In genomic region chr19:52689804-52690394, GRCh38 we compare ENCODE assay signal across 1 cellular context.
TF ChIP-seq lines count a peak whose summit lies in the region.

No MANE protein-coding gene starts in this region.

TF ChIP-seq in K562, 482 proteins besides CTCF, POLR2A, EP300 and RAD21 (continued from another document and continues in another):
- TF ChIP-seq PKNOX1 (IDR thresholded peaks at IDR 0.05) (peak; percentile 54; the same call in 1 of the 2 replicates), MXI1 (IDR thresholded peaks at IDR 0.05; ENCODE audit: low read depth, low read length) (no peak), ZBED1 (IDR thresholded peaks at IDR 0.05) (0 out of 2 replicates have a peak, but pooled peaks have one; percentile 27), RBM14 (IDR thresholded peaks at IDR 0.05; ENCODE audit: borderline replicate concordance, insufficient read depth, low read depth, low read length) (no peak), GATAD2B (IDR thresholded peaks at IDR 0.05; ENCODE audit: borderline replicate concordance) (no peak), FOXK2 (conservative IDR thresholded peaks at IDR 0.05 in 1 of 2, IDR thresholded peaks at IDR 0.05 in 1 of 2; ENCODE audit: low read depth in 2 of 2) (0 out of 4 replicates have a peak, but pooled peaks of 1 of the 2 experiments have one; percentile 19), FOXA1 (IDR thresholded peaks at IDR 0.05; ENCODE audit: borderline replicate concordance) (no peak), SMARCA5 (IDR thresholded peaks at IDR 0.05) (no peak), E2F6 (IDR thresholded peaks at IDR 0.05; ENCODE audit: borderline replicate concordance in 1 of 2, extremely low read depth in 1 of 2, insufficient read depth in 1 of 2, insufficient read length in 1 of 2, low read depth in 1 of 2, low read length in 1 of 2, poor library complexity in 1 of 2, severe bottlenecking in 1 of 2) (peak; percentile 22 to 82), SMARCA4 (IDR thresholded peaks at IDR 0.05) (peak; percentile 22; the same call in 1 of the 2 replicates), BRD4 (IDR thresholded peaks at IDR 0.05) (0 out of 2 replicates have a peak, but pooled peaks have one; percentile 2), CXXC5 (CRISPR knock-in tag; IDR thresholded peaks at IDR 0.05) (0 out of 2 replicates have a peak, but pooled peaks have one; percentile 17), PHF20 (IDR thresholded peaks at IDR 0.05; ENCODE audit: partially characterized antibody) (peak; percentile 26), SMAD2 (IDR thresholded peaks at IDR 0.05; ENCODE audit: low read depth, low read length) (no peak), SAP30 (IDR thresholded peaks at IDR 0.05; ENCODE audit: borderline replicate concordance, insufficient read depth, low read depth, low read length, poor library complexity, severe bottlenecking) (peak; percentile 28), PTRF (tag; IDR thresholded peaks at IDR 0.05) (no peak), MAX (CRISPR knock-in tag; IDR thresholded peaks at IDR 0.05) (0 out of 2 replicates have a peak, but pooled peaks have one; percentile 31), ELF1 (tag; IDR thresholded peaks at IDR 0.05) (peak; percentile 26; the same call in 1 of the 2 replicates), ZNF347 (CRISPR knock-in tag; IDR thresholded peaks at IDR 0.05; ENCODE audit: low read depth) (no peak), BRD9 (IDR thresholded peaks at IDR 0.05; ENCODE audit: low read depth, partially characterized antibody) (peak; percentile 12), ZBTB7A (IDR thresholded peaks at IDR 0.05; ENCODE audit: borderline replicate concordance, control insufficient read depth, low read depth, low read length) (peak; percentile 34; the same call in 1 of the 2 replicates), ZNF316 (IDR thresholded peaks at IDR 0.05) (0 out of 2 replicates have a peak, but pooled peaks have one; percentile 1), ZNF644 (tag; IDR thresholded peaks at IDR 0.05; ENCODE audit: low read depth) (no peak), L3MBTL2 (IDR thresholded peaks at IDR 0.05) (peak; percentile 24; the same call in 1 of the 2 replicates), ZBTB12 (CRISPR knock-in tag; IDR thresholded peaks at IDR 0.05) (no peak), CREB3 (tag; conservative IDR thresholded peaks at IDR 0.05; ENCODE audit: low read depth) (no peak), ZNF57 (CRISPR knock-in tag; IDR thresholded peaks at IDR 0.05) (no peak), MEF2A (IDR thresholded peaks at IDR 0.05; ENCODE audit: control insufficient read depth, low read depth, low read length) (no peak), GTF2B (IDR thresholded peaks at IDR 0.05; ENCODE audit: extremely low read depth, insufficient read length) (no peak), MGA (IDR thresholded peaks at IDR 0.05) (peak; percentile 83), NKRF (IDR thresholded peaks at IDR 0.05; ENCODE audit: borderline replicate concordance) (peak; percentile 65), ZNF592 (IDR thresholded peaks at IDR 0.05) (peak; percentile 42; the same call in 1 of the 2 replicates)
